In the genomic region with DNA sequence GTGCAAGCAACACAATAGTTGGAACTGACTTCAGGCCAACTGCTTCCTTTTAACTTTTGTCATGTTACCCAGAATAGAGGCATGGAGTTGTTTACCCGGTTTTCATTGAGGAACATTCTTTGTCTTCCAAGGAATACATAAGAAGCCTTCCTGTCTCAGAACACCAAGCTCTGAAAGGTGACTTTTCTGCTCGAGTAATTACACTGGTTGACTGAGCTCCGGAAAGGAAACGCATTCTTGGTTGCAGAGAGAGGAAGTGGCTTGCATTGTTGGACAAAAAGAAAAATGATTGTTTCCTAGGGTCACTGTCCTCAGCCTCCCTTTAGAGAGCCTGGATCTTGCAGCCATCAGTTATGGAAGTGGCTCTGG, we compare ENCODE assay signal across 7 cellular contexts. TPM values are rescaled to one million over a fixed set of nuclear protein-coding genes. Genes with fewer than 3 reads are reported as not detected.
DNase-seq lines count a peak whose midpoint lies in the region; ATAC-seq and TF ChIP-seq lines count a peak whose summit lies in the region.

No MANE protein-coding gene starts in this region.

- peak overlapping the region; percentile 30; the same call in 1 of the 2 replicates for H3K23ac ChIP-seq in IMR-90 (ENCODE audit: low read depth, low read length)

- H3K79me1 ChIP-seq in IMR-90 (ENCODE audit: low read depth in 1 of 2, low read length in 2 of 2): peaks cover 0 to 5% of the 10 kb centered on the region in 2 experiments; a peak in 1 of 4 replicates

- no CpG with 5 or more reads among the region's 4 CpGs for whole genome bisulfite sequencing in IMR-90 (ENCODE audit: extremely low coverage in 2 of 2, insufficient read length in 1 of 2), 2 experiments

- H3K27me3 ChIP-seq in IMR-90 (ENCODE audit: control insufficient read depth, insufficient read depth, low read length) (no peaks in the 10 kb centered on the region), WERI-Rb-1 (ENCODE audit: insufficient read depth, low read depth, severe bottlenecking) (no peaks in the 10 kb centered on the region)

- in situ Hi-C loops in IMR-90 (cut with MboI; ENCODE audit: low sequenced_read_pairs): no loop called here

- H3K4me3 ChIP-seq in IMR-90 (ENCODE audit: insufficient read depth, low read depth, low read length) (no peak overlapping the region), WERI-Rb-1 (ENCODE audit: low read depth, low read length) (no peak overlapping the region)

- peak overlapping the region; percentile 33 to 41; a peak in 3 of 4 replicates for H4K8ac ChIP-seq in IMR-90 (ENCODE audit: low read depth in 2 of 2, low read length in 2 of 2)

- peak overlapping the region; percentile 10; the same call in 1 of the 2 replicates for H3K18ac ChIP-seq in IMR-90 (ENCODE audit: low read depth, low read length)

- peak overlapping the region; percentile 35 for H4K91ac ChIP-seq in IMR-90 (ENCODE audit: insufficient read depth, low read depth, low read length)

- H4K20me1 ChIP-seq in IMR-90 (ENCODE audit: insufficient read depth, low read length): no peaks in the 10 kb centered on the region

- TF ChIP-seq RAD21 in IMR-90 (IDR thresholded peaks at IDR 0.05; ENCODE audit: low read length): no peak

- CTCF ChIA-PET in IMR-90 (lab: Yijun Ruan, JAX): no interaction called here

- H3K27ac ChIP-seq in IMR-90 (ENCODE audit: insufficient read depth, low read length) (0 out of 2 replicates have a peak overlapping the region, but pooled peaks have one; percentile 2), WERI-Rb-1 (no peak overlapping the region)

- H3K9me3 Mint-ChIP-seq in activated T-helper 1 cell treated with anti-CD3 and anti-CD28 coated beads, Interleukin-12 subunit alpha, Interleukin-12 subunit beta, Interleukin-2, Interleukin-4 antibody, amounts not matched to agents 30 ng/mL and 10 ng/mL and 1 ng/mL, durations not matched to agents 14 hours and 24 hours and 36 hours: no peaks in the 10 kb centered on the region

- no peak overlapping the region for H3K4me3 Mint-ChIP-seq in activated T-helper 1 cell treated with anti-CD3 and anti-CD28 coated beads, Interleukin-12 subunit alpha, Interleukin-12 subunit beta, Interleukin-2, Interleukin-4 antibody, amounts not matched to agents 30 ng/mL and 10 ng/mL and 1 ng/mL, durations not matched to agents 14 hours and 24 hours and 36 hours

- H3K9me1 ChIP-seq in IMR-90 (ENCODE audit: insufficient read depth, low read length): peaks cover 7% of the 10 kb centered on the region

- H3K4ac ChIP-seq in IMR-90 (ENCODE audit: low read depth, low read length): peak overlapping the region; percentile 26

- H2AFZ ChIP-seq in IMR-90 (replicated peaks; ENCODE audit: low read length, poor library complexity): peak overlapping the region; percentile 60

- peak overlapping the region; percentile 33 for H2BK120ac ChIP-seq in IMR-90 (ENCODE audit: low read depth, low read length)

- H3K4me1 ChIP-seq in IMR-90 (ENCODE audit: control insufficient read depth, insufficient read depth, low read length): peaks cover 7% of the 10 kb centered on the region

- H4K5ac ChIP-seq in IMR-90 (ENCODE audit: low read depth, low read length): peak overlapping the region; percentile 4; the same call in 1 of the 2 replicates

- no peak overlapping the region; the same call in 1 of the 2 replicates for H3K9ac ChIP-seq in IMR-90 (ENCODE audit: low read depth, low read length)

- H3K36me3 ChIP-seq in IMR-90 (ENCODE audit: control insufficient read depth, insufficient read depth, low read length): no peaks in the 10 kb centered on the region
- no peaks in the 10 kb centered on the region for H3K36me3 ChIP-seq in WERI-Rb-1

- no peak for TF ChIP-seq POLR2A in IMR-90 (IDR thresholded peaks at IDR 0.05; ENCODE audit: low read depth, low read length)

- dilution Hi-C loops in IMR-90 (cut with HindIII; ENCODE audit: low sequenced_read_pairs, unreplicated experiment): no loop called here

- no peak overlapping the region for H2AK9ac ChIP-seq in IMR-90 (replicated peaks; ENCODE audit: low read depth, low read length, poor library complexity)

- intact Hi-C loops in IMR-90 (cut with micrococcal nuclease): no loop called here
- intact Hi-C loops in activated T-helper 1 cell treated with anti-CD3 and anti-CD28 coated beads, Interleukin-12 subunit alpha, Interleukin-12 subunit beta, Interleukin-2, Interleukin-4 antibody, amounts not matched to agents 30 ng/mL and 10 ng/mL and 1 ng/mL, durations not matched to agents 14 hours and 24 hours and 36 hours (cut with micrococcal nuclease): no loop called here

- no peak overlapping the region for H2AK5ac ChIP-seq in IMR-90 (ENCODE audit: low read depth, low read length)

- peaks cover 24% of the 10 kb centered on the region for H3K4me1 Mint-ChIP-seq in activated T-helper 1 cell treated with anti-CD3 and anti-CD28 coated beads, Interleukin-12 subunit alpha, Interleukin-12 subunit beta, Interleukin-2, Interleukin-4 antibody, amounts not matched to agents 30 ng/mL and 10 ng/mL and 1 ng/mL, durations not matched to agents 14 hours and 24 hours and 36 hours (ENCODE audit: low read depth)

- ATAC-seq in IMR-90 (ENCODE audit: low read depth) (peak; percentile 27), HG02852 (IDR thresholded peaks at IDR 0.05; ENCODE audit: unreplicated experiment) (no peak)

- H3K9me3 ChIP-seq in IMR-90 (ENCODE audit: control insufficient read depth, insufficient read depth, low read length) (no peaks in the 10 kb centered on the region), WERI-Rb-1 (ENCODE audit: severe bottlenecking) (peaks cover 4% of the 10 kb centered on the region)

- peak overlapping the region; percentile 70 for H2BK5ac ChIP-seq in IMR-90 (ENCODE audit: low read depth, low read length, poor library complexity, severe bottlenecking)

- DNase-seq in IMR-90 (peak; percentile 28), islet precursor cell (peak; percentile 72), superior temporal gyrus (ENCODE audit: extremely low spot score) (peak; percentile 78), HuH-7 (ENCODE audit: low spot score) (no peak), WERI-Rb-1 (no peak)
- DNase-seq in activated T-helper 1 cell treated with anti-CD3 and anti-CD28 coated beads, Interleukin-12 subunit alpha, Interleukin-12 subunit beta, Interleukin-2, Interleukin-4 antibody, amounts not matched to agents 30 ng/mL and 10 ng/mL and 1 ng/mL, durations not matched to agents 14 hours and 24 hours and 36 hours (ENCODE audit: low spot score): no peak

- peak overlapping the region; percentile 81 for H3K14ac ChIP-seq in IMR-90 (replicated peaks; ENCODE audit: low read depth, low read length)

- H3K56ac ChIP-seq in IMR-90 (ENCODE audit: extremely low read depth, insufficient read depth, low read length): no peak overlapping the region

- POLR2A ChIA-PET in IMR-90 (lab: Charles Lee; ENCODE audit: unreplicated experiment): no interaction called here

- peak overlapping the region; percentile 23 for H3K27ac Mint-ChIP-seq in activated T-helper 1 cell treated with anti-CD3 and anti-CD28 coated beads, Interleukin-12 subunit alpha, Interleukin-12 subunit beta, Interleukin-2, Interleukin-4 antibody, amounts not matched to agents 30 ng/mL and 10 ng/mL and 1 ng/mL, durations not matched to agents 14 hours and 24 hours and 36 hours

- H3K36me3 Mint-ChIP-seq in activated T-helper 1 cell treated with anti-CD3 and anti-CD28 coated beads, Interleukin-12 subunit alpha, Interleukin-12 subunit beta, Interleukin-2, Interleukin-4 antibody, amounts not matched to agents 30 ng/mL and 10 ng/mL and 1 ng/mL, durations not matched to agents 14 hours and 24 hours and 36 hours (ENCODE audit: low read depth): peaks cover 10% of the 10 kb centered on the region

- TF ChIP-seq CTCF in IMR-90 (conservative IDR thresholded peaks at IDR 0.05; ENCODE audit: low read depth, low read length) (no peak), WERI-Rb-1 (IDR thresholded peaks at IDR 0.05; ENCODE audit: low read depth, low read length) (no peak)

- H2BK15ac ChIP-seq in IMR-90 (ENCODE audit: low read depth, low read length): peak overlapping the region; percentile 57; the same call in 2 of the 3 replicates

- peak overlapping the region; percentile 58; the same call in 1 of the 2 replicates for H3K4me2 ChIP-seq in IMR-90 (ENCODE audit: low read depth, low read length)

- peak overlapping the region; percentile 34; the same call in 1 of the 2 replicates for H2BK20ac ChIP-seq in IMR-90 (ENCODE audit: low read depth, low read length)

- no peaks in the 10 kb centered on the region for H3K27me3 Mint-ChIP-seq in activated T-helper 1 cell treated with anti-CD3 and anti-CD28 coated beads, Interleukin-12 subunit alpha, Interleukin-12 subunit beta, Interleukin-2, Interleukin-4 antibody, amounts not matched to agents 30 ng/mL and 10 ng/mL and 1 ng/mL, durations not matched to agents 14 hours and 24 hours and 36 hours (ENCODE audit: insufficient read depth)

- no TSS peak for BruUV-seq in IMR-90 (replicated peaks; lab: Mats Ljungman, UMichigan)

TF ChIP-seq in IMR-90, 13 proteins besides CTCF, POLR2A, EP300 and RAD21 (continues in another document):
- TF ChIP-seq NFE2L2 (IDR thresholded peaks at IDR 0.05; ENCODE audit: low read depth, low read length) (no peak), RFX5 (IDR thresholded peaks at IDR 0.05; ENCODE audit: low read depth, low read length) (no peak), CEBPB (IDR thresholded peaks at IDR 0.05; ENCODE audit: low read depth, low read length) (no peak), MAFK (IDR thresholded peaks at IDR 0.05; ENCODE audit: low read depth, low read length) (no peak), RCOR1 (IDR thresholded peaks at IDR 0.05; ENCODE audit: insufficient replicate concordance, low read length) (no peak), CHD1 (IDR thresholded peaks at IDR 0.05; ENCODE audit: low read depth, low read length) (no peak), SMC3 (IDR thresholded peaks at IDR 0.05; ENCODE audit: low read depth, low read length) (no peak)
- TF ChIP-seq, protein P1, sequence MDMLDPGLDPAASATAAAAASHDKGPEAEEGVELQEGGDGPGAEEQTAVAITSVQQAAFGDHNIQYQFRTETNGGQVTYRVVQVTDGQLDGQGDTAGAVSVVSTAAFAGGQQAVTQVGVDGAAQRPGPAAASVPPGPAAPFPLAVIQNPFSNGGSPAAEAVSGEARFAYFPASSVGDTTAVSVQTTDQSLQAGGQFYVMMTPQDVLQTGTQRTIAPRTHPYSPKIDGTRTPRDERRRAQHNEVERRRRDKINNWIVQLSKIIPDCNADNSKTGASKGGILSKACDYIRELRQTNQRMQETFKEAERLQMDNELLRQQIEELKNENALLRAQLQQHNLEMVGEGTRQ (IDR thresholded peaks at IDR 0.05; ENCODE audit: low read depth, low read length): no peak

RNA-seq across cellular contexts. Expression of a gene that starts 30.8 kb away (rescaled TPM):
- total RNA-seq in IMR-90 (2012; rRNA removed): 24.9 and 27.8 TPM in 2 replicates
- polyA plus RNA-seq in IMR-90 (2012; rRNA removed): 32.5 and 35.8 TPM in 2 replicates
- polyA plus RNA-seq in IMR-90 (2012; cell fraction: cytosol; rRNA removed): 19.2 and 30.0 TPM in 2 replicates
- 40.3 and 52.3 TPM in 2 replicates for polyA plus RNA-seq in IMR-90 (2012; cell fraction: nucleus; rRNA removed; ENCODE audit: low replicate concordance)
- 77.6 and 81.9 TPM in 2 replicates for total RNA-seq in activated T-helper 1 cell treated with anti-CD3 and anti-CD28 coated beads, Interleukin-12 subunit alpha, Interleukin-12 subunit beta, Interleukin-2, Interleukin-4 antibody, amounts not matched to agents 30 ng/mL and 10 ng/mL and 1 ng/mL, durations not matched to agents 14 hours and 24 hours and 36 hours

Comparison
In these comparisons a context has a peak if more than half of its experiments do, and no peak if none do; other contexts are left out.
1. DNase-seq: peak in IMR-90 (single experiment), islet precursor cell (single experiment) and superior temporal gyrus (single experiment); none in activated T-helper 1 cell treated with anti-CD3 and anti-CD28 coated beads, Interleukin-12 subunit alpha, Interleukin-12 subunit beta, Interleukin-2, Interleukin-4 antibody, amounts not matched to agents 30 ng/mL and 10 ng/mL and 1 ng/mL, durations not matched to agents 14 hours and 24 hours and 36 hours (single experiment), HuH-7 (single experiment) and WERI-Rb-1 (single experiment).